ENCODE assay signal across 8 cellular contexts in the genomic region with DNA sequence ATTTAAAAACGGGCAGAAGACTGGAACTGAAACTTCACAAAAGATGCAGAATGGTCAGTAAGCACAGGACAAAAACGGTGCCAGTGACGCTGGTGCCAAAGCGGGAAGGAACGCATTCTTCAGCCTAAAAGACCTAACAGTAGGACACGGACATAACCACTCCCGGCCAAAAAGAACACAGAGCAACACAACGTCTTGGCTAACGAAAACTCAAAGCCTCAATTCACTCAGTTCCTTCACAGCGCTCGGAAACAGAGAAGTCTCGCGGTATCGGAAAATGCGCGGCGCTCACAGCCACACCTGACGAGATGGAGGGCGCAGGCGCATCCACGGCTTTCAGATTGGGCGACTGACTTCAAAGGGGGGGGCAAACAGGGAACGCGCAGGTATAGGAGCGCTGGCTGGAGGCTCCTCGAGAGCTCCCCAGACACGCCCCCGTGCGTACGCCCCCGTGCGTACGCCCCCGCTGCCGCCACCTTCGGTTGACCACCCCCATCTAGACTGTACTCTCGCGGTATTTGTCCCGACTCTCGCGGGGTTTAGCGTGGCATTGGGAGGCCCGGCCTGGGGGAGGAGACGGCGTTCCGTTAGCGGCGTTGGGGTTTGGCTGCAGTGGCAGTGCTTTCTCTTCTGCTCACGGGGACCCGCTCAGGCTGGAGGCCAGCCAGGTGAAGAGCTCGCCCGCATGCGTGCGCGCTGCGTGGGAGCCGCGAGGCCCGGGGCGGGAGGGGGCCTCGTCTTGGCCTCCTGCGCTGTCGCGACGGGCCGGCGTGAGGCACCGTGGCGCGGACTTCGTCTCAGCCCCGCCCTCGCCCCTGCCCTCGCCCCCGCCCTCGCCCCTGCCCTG. TPM values are rescaled to one million over a fixed set of nuclear protein-coding genes. Genes with fewer than 3 reads are reported as not detected.
DNase-seq lines count a peak whose midpoint lies in the region; ATAC-seq and TF ChIP-seq lines count a peak whose summit lies in the region.

A gene (plus strand): TSS at position 576 of the 847 bp plus-strand sequence. CDS start 321 bp downstream, outside the sequence.

- H3K36me3 Mint-ChIP-seq in activated T-cell treated with anti-CD3 and anti-CD28 coated beads, Interleukin-2, amount 50 U/mL, for 24 hours (ENCODE audit: low read depth) = peaks cover 69% of the 10 kb centered on the region

- peak within 1 kb of the TSS; percentile 78 to 89 for H3K9ac ChIP-seq in mucosa of rectum (ENCODE audit: low read depth in 1 of 2, low read length in 2 of 2)

- peak within 1 kb of the TSS; percentile 86 for H3K4me3 Mint-ChIP-seq in activated T-cell treated with anti-CD3 and anti-CD28 coated beads, Interleukin-2, amount 50 U/mL, for 24 hours

- H3K27me3 Mint-ChIP-seq in activated T-cell treated with anti-CD3 and anti-CD28 coated beads, Interleukin-2, amount 50 U/mL, for 24 hours = no peaks in the 10 kb centered on the region

- ATAC-seq in GM21717 (IDR thresholded peaks at IDR 0.05; ENCODE audit: unreplicated experiment) = peak; percentile 86

- H3K27me3 ChIP-seq in mucosa of rectum (ENCODE audit: control insufficient read depth in 2 of 2, insufficient read depth in 2 of 2, low read length in 2 of 2) = no peaks in the 10 kb centered on the region

- peaks cover 41% of the 10 kb centered on the region for H3K4me1 Mint-ChIP-seq in activated T-cell treated with anti-CD3 and anti-CD28 coated beads, Interleukin-2, amount 50 U/mL, for 24 hours (ENCODE audit: low read depth)

- H3K36me3 ChIP-seq in mucosa of rectum (ENCODE audit: control insufficient read depth in 2 of 2, insufficient read depth in 2 of 2, low read length in 2 of 2) = no peaks in the 10 kb centered on the region

- no peaks in the 10 kb centered on the region for H3K9me3 ChIP-seq in mucosa of rectum (ENCODE audit: control insufficient read depth in 2 of 2, low read length in 2 of 2)

- in situ Hi-C loops in KBM-7 (cut with MboI; ENCODE audit: low pct_unique_long_range_greater_than_20kb, low sequenced_read_pairs) = no loop called here

- peak within 1 kb of the TSS; percentile 93 to 96 for H3K27ac ChIP-seq in mucosa of rectum (ENCODE audit: low read depth in 2 of 2, low read length in 2 of 2)

- TF ChIP-seq POLR2A in erythroblast (IDR thresholded peaks at IDR 0.05; ENCODE audit: low read length) = peak; percentile 89

- H3K27ac Mint-ChIP-seq in activated T-cell treated with anti-CD3 and anti-CD28 coated beads, Interleukin-2, amount 50 U/mL, for 24 hours = peak within 1 kb of the TSS; percentile 98

- peak within 1 kb of the TSS; percentile 83 to 94 for H3K4me3 ChIP-seq in mucosa of rectum (ENCODE audit: low read length in 2 of 2)

- peak; percentile 69 for DNase-seq in DMS153 treated with DMSO at 0.1 percent for 48 hours (lab: John Stamatoyannopoulos, UW; ENCODE audit: unreplicated experiment)
- DNase-seq in KBM-7 = peak; percentile 99
- DNase-seq in activated T-cell treated with anti-CD3 and anti-CD28 coated beads, Interleukin-2, amount 50 U/mL, for 24 hours = peak; percentile 100
- peak; percentile 99 for DNase-seq in erythroblast (lab: John Stamatoyannopoulos, UW)
- DNase-seq in stimulated activated CD8-positive, alpha-beta memory T cell treated with anti-CD3 and anti-CD28 coated beads, Interleukin-4, amount 100 ng/mL, for 48 hours = peak; percentile 100

- peaks cover 2% of the 10 kb centered on the region for H3K9me3 Mint-ChIP-seq in activated T-cell treated with anti-CD3 and anti-CD28 coated beads, Interleukin-2, amount 50 U/mL, for 24 hours

- peaks cover 9 to 18% of the 10 kb centered on the region in 2 donors for H3K4me1 ChIP-seq in mucosa of rectum (ENCODE audit: control insufficient read depth in 2 of 2, insufficient read depth in 2 of 2, low read length in 2 of 2)

TF ChIP-seq in PFSK-1, 5 proteins besides CTCF, POLR2A, EP300 and RAD21:
- TF ChIP-seq POLR2AphosphoS5 (IDR thresholded peaks at IDR 0.05; ENCODE audit: low read depth, low read length) = peak; percentile 84
- TF ChIP-seq, protein P1, sequence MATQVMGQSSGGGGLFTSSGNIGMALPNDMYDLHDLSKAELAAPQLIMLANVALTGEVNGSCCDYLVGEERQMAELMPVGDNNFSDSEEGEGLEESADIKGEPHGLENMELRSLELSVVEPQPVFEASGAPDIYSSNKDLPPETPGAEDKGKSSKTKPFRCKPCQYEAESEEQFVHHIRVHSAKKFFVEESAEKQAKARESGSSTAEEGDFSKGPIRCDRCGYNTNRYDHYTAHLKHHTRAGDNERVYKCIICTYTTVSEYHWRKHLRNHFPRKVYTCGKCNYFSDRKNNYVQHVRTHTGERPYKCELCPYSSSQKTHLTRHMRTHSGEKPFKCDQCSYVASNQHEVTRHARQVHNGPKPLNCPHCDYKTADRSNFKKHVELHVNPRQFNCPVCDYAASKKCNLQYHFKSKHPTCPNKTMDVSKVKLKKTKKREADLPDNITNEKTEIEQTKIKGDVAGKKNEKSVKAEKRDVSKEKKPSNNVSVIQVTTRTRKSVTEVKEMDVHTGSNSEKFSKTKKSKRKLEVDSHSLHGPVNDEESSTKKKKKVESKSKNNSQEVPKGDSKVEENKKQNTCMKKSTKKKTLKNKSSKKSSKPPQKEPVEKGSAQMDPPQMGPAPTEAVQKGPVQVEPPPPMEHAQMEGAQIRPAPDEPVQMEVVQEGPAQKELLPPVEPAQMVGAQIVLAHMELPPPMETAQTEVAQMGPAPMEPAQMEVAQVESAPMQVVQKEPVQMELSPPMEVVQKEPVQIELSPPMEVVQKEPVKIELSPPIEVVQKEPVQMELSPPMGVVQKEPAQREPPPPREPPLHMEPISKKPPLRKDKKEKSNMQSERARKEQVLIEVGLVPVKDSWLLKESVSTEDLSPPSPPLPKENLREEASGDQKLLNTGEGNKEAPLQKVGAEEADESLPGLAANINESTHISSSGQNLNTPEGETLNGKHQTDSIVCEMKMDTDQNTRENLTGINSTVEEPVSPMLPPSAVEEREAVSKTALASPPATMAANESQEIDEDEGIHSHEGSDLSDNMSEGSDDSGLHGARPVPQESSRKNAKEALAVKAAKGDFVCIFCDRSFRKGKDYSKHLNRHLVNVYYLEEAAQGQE (IDR thresholded peaks at IDR 0.05; ENCODE audit: insufficient read depth in 1 of 2, low read depth in 2 of 2, low read length in 2 of 2) = no peak
- no peak for TF ChIP-seq SIN3A (IDR thresholded peaks at IDR 0.05; ENCODE audit: borderline replicate concordance, insufficient read depth, low read length)
- TF ChIP-seq FOXP2 (optimal IDR thresholded peaks at IDR 0.05; ENCODE audit: borderline replicate concordance, extremely low read depth, extremely low read length, insufficient read depth) = peak; percentile 43
- peak; percentile 47; the same call in 1 of the 2 replicates for TF ChIP-seq TAF1 (IDR thresholded peaks at IDR 0.05; ENCODE audit: borderline replicate concordance, insufficient read depth, low read length)

RNA-seq across cellular contexts. Expression of the gene that starts here (rescaled TPM):
- 7.7 TPM for polyA plus RNA-seq in PFSK-1 (2012; ENCODE audit: insufficient read length, low read depth)

Comparison
In these comparisons a context has a peak if more than half of its experiments do, and no peak if none do; other contexts are left out.
1. Peak in every context shown above with its lines: DNase-seq, ATAC-seq, H3K4me3 ChIP-seq and H3K27ac ChIP-seq.